8 cellular contexts compared by ENCODE assay signal in the genomic region with DNA sequence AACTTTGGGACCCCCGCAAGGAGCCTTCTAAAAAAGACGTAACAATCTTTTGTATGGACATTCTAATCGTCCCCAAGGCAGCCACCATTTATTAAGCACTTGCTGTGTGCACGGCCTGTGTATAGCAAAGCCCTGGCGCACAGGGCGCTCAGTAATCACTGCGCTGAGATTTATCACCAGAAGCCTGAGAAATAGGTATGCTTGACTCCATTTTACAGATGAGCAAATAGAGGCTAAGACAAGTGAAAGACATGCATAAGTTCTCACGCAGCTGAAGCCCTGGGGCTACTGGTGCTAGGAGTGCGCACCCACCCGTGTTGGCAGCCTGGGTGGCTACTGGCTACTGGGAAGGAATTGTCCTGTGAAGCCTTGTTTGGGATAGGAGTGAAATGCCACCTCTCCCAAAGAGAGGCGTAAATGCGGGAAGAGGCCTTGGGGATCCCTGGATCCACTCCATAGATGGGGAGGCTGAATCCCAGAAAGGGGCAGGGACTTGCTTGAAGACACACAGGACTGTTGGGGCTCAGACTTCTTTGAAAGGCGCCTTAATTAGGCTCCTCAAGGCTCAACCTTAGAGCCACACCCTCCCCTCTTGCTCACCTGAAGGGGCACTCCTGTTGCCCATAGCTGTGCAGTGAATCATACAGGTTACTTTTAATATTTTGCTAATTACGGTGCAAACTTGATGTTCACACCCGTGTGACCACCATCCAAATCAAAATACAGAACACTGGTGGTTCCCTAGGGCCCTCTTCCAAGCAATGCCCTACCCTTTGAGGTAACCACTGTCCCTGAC. TPM values are rescaled to one million over a fixed set of nuclear protein-coding genes. Genes with fewer than 3 reads are reported as not detected.
DNase-seq lines count a peak whose midpoint lies in the region; ATAC-seq and TF ChIP-seq lines count a peak whose summit lies in the region.

No MANE protein-coding gene starts in this region.

- WGBS in right lobe of liver (ENCODE audit: insufficient coverage, low coverage, low lambda C conversion rate, missing lambda C conversion rate) = 28% methylated on average over 9 of the region's 15 CpGs
- WGBS in urinary bladder = 46% methylated on average over 15 of the region's 15 CpGs

- H3K4me1 Mint-ChIP-seq in CD8-positive, alpha-beta T cell (ENCODE audit: low read depth) = peaks cover 34% of the 10 kb centered on the region

- no peaks in the 10 kb centered on the region for H3K27me3 Mint-ChIP-seq in CD8-positive, alpha-beta T cell (ENCODE audit: low read depth)

- intact Hi-C loops in CD8-positive, alpha-beta T cell (cut with DNase I, micrococcal nuclease) = loop anchor here (1.0 to 2.0 kb wide), 8 partner anchors 21 to 211 kb away; a partner anchor contains a TSS
- intact Hi-C loops in right lobe of liver (cut with DNase I) = loop anchor here in 1 of 2 donors (10.0 kb wide), 1 partner anchor 129 kb away; a partner anchor contains a TSS

- ATAC-seq in CD8-positive, alpha-beta T cell = peak; percentile 5
- peak; percentile 12 for ATAC-seq in HG02852 (IDR thresholded peaks at IDR 0.05; ENCODE audit: unreplicated experiment)
- ATAC-seq in right lobe of liver = peak in 2 of 4 donors; percentile 20 to 30
- no peak for ATAC-seq in GM18858 (IDR thresholded peaks at IDR 0.05; ENCODE audit: unreplicated experiment)
- no peak for ATAC-seq in GM19328 (IDR thresholded peaks at IDR 0.05; ENCODE audit: unreplicated experiment)

- CTCF ChIA-PET in CD8-positive, alpha-beta T cell (lab: Charles Lee) = interaction anchor here (1.3 kb wide), 1 partner anchor 25 kb away, joined by 3 read pairs; no protein-coding TSS in a partner anchor

- no peaks in the 10 kb centered on the region for H3K36me3 Mint-ChIP-seq in CD8-positive, alpha-beta T cell

- in situ Hi-C loops in astrocyte of the spinal cord (cut with HindIII; ENCODE audit: low sequenced_read_pairs) = no loop called here

- H3K27ac ChIP-seq in CD8-positive, alpha-beta T cell (ENCODE audit: low read depth, low read length) = peak overlapping the region; percentile 64
- H3K27ac ChIP-seq in right lobe of liver = peak overlapping the region in 2 of 3 donors; percentile 30 to 54
- no peak overlapping the region for H3K27ac ChIP-seq in urinary bladder (ENCODE audit: low read depth)

- peak in 1 of 7 experiments; percentile 16 for DNase-seq in CD8-positive, alpha-beta T cell
- DNase-seq in astrocyte of the spinal cord (ENCODE audit: low read depth, low spot score) (no peak), right lobe of liver (no peak), NCI-H345 treated with DMSO at 0.1 percent for 48 hours (lab: John Stamatoyannopoulos, UW; ENCODE audit: unreplicated experiment) (no peak)

- no peak for TF ChIP-seq POLR2A in right lobe of liver (IDR thresholded peaks at IDR 0.05)

- H3K9me3 ChIP-seq in CD8-positive, alpha-beta T cell (ENCODE audit: low read length) = no peaks in the 10 kb centered on the region
- no peaks in the 10 kb centered on the region for H3K9me3 ChIP-seq in right lobe of liver

- H3K4me3 ChIP-seq in CD8-positive, alpha-beta T cell (ENCODE audit: low read depth, low read length) = peak overlapping the region; percentile 73
- H3K4me3 ChIP-seq in astrocyte of the spinal cord (ENCODE audit: low read depth, low read length) (peak overlapping the region; percentile 52), right lobe of liver (peak overlapping the region; percentile 25 to 64 (median 48)), urinary bladder (ENCODE audit: low read depth, low read length) (peak overlapping the region; percentile 96)

- TF ChIP-seq CTCF in CD8-positive, alpha-beta T cell (IDR thresholded peaks at IDR 0.05) = no peak
- TF ChIP-seq CTCF in astrocyte of the spinal cord (IDR thresholded peaks at IDR 0.05; ENCODE audit: low read depth, low read length) (no peak), right lobe of liver (IDR thresholded peaks at IDR 0.05) (no peak)

- H3K27me3 ChIP-seq in CD8-positive, alpha-beta T cell (ENCODE audit: insufficient read depth, low read length) = no peaks in the 10 kb centered on the region
- H3K27me3 ChIP-seq in right lobe of liver = no peaks in the 10 kb centered on the region

- POLR2A ChIA-PET in CD8-positive, alpha-beta T cell (lab: Charles Lee) = interaction anchor here (0.9 to 2.1 kb wide), 6 partner anchors 14 to 211 kb away, joined by 3 to 5 read pairs (median 3); a partner anchor contains a TSS

- no peaks in the 10 kb centered on the region for H3K9me3 Mint-ChIP-seq in CD8-positive, alpha-beta T cell

- H3K36me3 ChIP-seq in CD8-positive, alpha-beta T cell (ENCODE audit: insufficient read depth, low read length) = no peaks in the 10 kb centered on the region
- H3K36me3 ChIP-seq in right lobe of liver (no peaks in the 10 kb centered on the region), urinary bladder (ENCODE audit: insufficient read depth) (no peaks in the 10 kb centered on the region)

- H3K4me1 ChIP-seq in CD8-positive, alpha-beta T cell (ENCODE audit: insufficient read depth, low read length) = peaks cover 17% of the 10 kb centered on the region
- peaks cover 0 to 2% (median 0%) of the 10 kb centered on the region in 4 donors for H3K4me1 ChIP-seq in right lobe of liver
- no peaks in the 10 kb centered on the region for H3K4me1 ChIP-seq in urinary bladder (ENCODE audit: insufficient read depth)

- H3K27ac Mint-ChIP-seq in CD8-positive, alpha-beta T cell = peak overlapping the region; percentile 92

- H3K4me3 Mint-ChIP-seq in CD8-positive, alpha-beta T cell = peak overlapping the region; percentile 86

RNA-seq across cellular contexts. Expression of a gene that starts 0.6 kb away (rescaled TPM):
- 1 to 10 TPM; 6.3 to 6.6 TPM for total RNA-seq in CD8-positive, alpha-beta T cell
- total RNA-seq in right lobe of liver (1 to 10 TPM; 3.3 to 5.5 (median 4.7) TPM), urinary bladder (2.1 TPM)
- polyA plus RNA-seq in urinary bladder = 9.8 TPM

RNA-seq across cellular contexts. Expression of a gene that starts 30.7 kb away (rescaled TPM):
- total RNA-seq in CD8-positive, alpha-beta T cell = 10 to 100 TPM; 59.9 to 63.8 TPM
- total RNA-seq in right lobe of liver (10 to 100 TPM; 22.6 to 80.7 (median 60.7) TPM), urinary bladder (8.3 TPM)
- 33.5 TPM for polyA plus RNA-seq in urinary bladder

RNA-seq across cellular contexts. Expression of a gene that starts 39.9 kb away (rescaled TPM):
- total RNA-seq in CD8-positive, alpha-beta T cell = 10 to 100 TPM; 23.4 to 26.2 TPM
- 10 to 100 TPM; 10.8 to 20.6 (median 11.7) TPM for total RNA-seq in right lobe of liver
- total RNA-seq in urinary bladder = 6.6 TPM
- 24.7 TPM for polyA plus RNA-seq in urinary bladder

Comparison
In these comparisons a context has a peak if more than half of its experiments do, and no peak if none do; other contexts are left out.
1. ATAC-seq: peak in CD8-positive, alpha-beta T cell (single experiment) and HG02852 (single experiment); none in GM18858 (single experiment) and GM19328 (single experiment).
2. Peak in every context shown above with its lines, with median percentiles within 50 percentile points of each other: H3K4me3 ChIP-seq.